ENCODE assay signal across 1 cellular context in genomic region chr7:100673302-100673941, GRCh38.
A peak's percentile ranks its signal among the peaks of the same experiment; 100 is the strongest.
TF ChIP-seq lines count a peak whose summit lies in the region.

Gene GNB2, plus strand, starts transcription at chr7:100673740. Its CDS starts 2,526 bp downstream, at chr7:100676266.

TF ChIP-seq in K562, 482 proteins besides CTCF, POLR2A, EP300 and RAD21 (continued from another document and continues in another):
- no peak for TF ChIP-seq CBX1 (IDR thresholded peaks at IDR 0.05; ENCODE audit: low read depth)
- TF ChIP-seq CBFB (CRISPR knock-in tag; IDR thresholded peaks at IDR 0.05): no peak
- TF ChIP-seq GABPB1 (CRISPR knock-in tag; IDR thresholded peaks at IDR 0.05): peak; percentile 80; the same call in 1 of the 2 replicates
- TF ChIP-seq ELF4 (CRISPR knock-in tag; IDR thresholded peaks at IDR 0.05): peak; percentile 57; the same call in 1 of the 2 replicates
- no peak for TF ChIP-seq FUS (optimal IDR thresholded peaks at IDR 0.05; ENCODE audit: low read depth, low read length)
- no peak for TF ChIP-seq RFX7 (CRISPR knock-in tag; IDR thresholded peaks at IDR 0.05)
- TF ChIP-seq, protein P1, sequence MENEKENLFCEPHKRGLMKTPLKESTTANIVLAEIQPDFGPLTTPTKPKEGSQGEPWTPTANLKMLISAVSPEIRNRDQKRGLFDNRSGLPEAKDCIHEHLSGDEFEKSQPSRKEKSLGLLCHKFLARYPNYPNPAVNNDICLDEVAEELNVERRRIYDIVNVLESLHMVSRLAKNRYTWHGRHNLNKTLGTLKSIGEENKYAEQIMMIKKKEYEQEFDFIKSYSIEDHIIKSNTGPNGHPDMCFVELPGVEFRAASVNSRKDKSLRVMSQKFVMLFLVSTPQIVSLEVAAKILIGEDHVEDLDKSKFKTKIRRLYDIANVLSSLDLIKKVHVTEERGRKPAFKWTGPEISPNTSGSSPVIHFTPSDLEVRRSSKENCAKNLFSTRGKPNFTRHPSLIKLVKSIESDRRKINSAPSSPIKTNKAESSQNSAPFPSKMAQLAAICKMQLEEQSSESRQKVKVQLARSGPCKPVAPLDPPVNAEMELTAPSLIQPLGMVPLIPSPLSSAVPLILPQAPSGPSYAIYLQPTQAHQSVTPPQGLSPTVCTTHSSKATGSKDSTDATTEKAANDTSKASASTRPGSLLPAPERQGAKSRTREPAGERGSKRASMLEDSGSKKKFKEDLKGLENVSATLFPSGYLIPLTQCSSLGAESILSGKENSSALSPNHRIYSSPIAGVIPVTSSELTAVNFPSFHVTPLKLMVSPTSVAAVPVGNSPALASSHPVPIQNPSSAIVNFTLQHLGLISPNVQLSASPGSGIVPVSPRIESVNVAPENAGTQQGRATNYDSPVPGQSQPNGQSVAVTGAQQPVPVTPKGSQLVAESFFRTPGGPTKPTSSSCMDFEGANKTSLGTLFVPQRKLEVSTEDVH (IDR thresholded peaks at IDR 0.05; ENCODE audit: low read depth, partially characterized antibody): peak; percentile 48
- no peak for TF ChIP-seq HDAC8 (tag; IDR thresholded peaks at IDR 0.05)
- TF ChIP-seq STAT5A (IDR thresholded peaks at IDR 0.05; ENCODE audit: borderline replicate concordance, low read length): peak; percentile 49; the same call in 1 of the 2 replicates
- TF ChIP-seq MTA2 (IDR thresholded peaks at IDR 0.05; ENCODE audit: low read depth): no peak
- 0 out of 2 replicates have a peak, but pooled peaks have one; percentile 1 for TF ChIP-seq RUNX1 (IDR thresholded peaks at IDR 0.05; ENCODE audit: low read depth)
- no peak for TF ChIP-seq ZNF277 (CRISPR knock-in tag; IDR thresholded peaks at IDR 0.05; ENCODE audit: borderline replicate concordance)
- no peak for TF ChIP-seq HDAC6 (IDR thresholded peaks at IDR 0.05; ENCODE audit: low read depth, low read length)
- TF ChIP-seq HNRNPLL (IDR thresholded peaks at IDR 0.05; ENCODE audit: low read depth, low read length, poor library complexity, severe bottlenecking): peak; percentile 75
- TF ChIP-seq ZNF175 (CRISPR knock-in tag; IDR thresholded peaks at IDR 0.05; ENCODE audit: low read depth): no peak
- TF ChIP-seq KLF10 (CRISPR knock-in tag; IDR thresholded peaks at IDR 0.05): no peak
- no peak for TF ChIP-seq STAG1 (CRISPR knock-in tag; IDR thresholded peaks at IDR 0.05; ENCODE audit: borderline replicate concordance)
- peak; percentile 97 for TF ChIP-seq XRCC5 (IDR thresholded peaks at IDR 0.05; ENCODE audit: low read depth, low read length)
- no peak; the same call in 1 of the 2 replicates for TF ChIP-seq SMARCC2 (IDR thresholded peaks at IDR 0.05; ENCODE audit: low read depth)
- no peak for TF ChIP-seq NELFE (IDR thresholded peaks at IDR 0.05; ENCODE audit: insufficient read depth, insufficient read length)
- TF ChIP-seq POLR2AphosphoS5 (IDR thresholded peaks at IDR 0.05; ENCODE audit: control insufficient read depth, insufficient read depth, low read depth, low read length): peak; percentile 48; the same call in 1 of the 2 replicates
- no peak for TF ChIP-seq POLR3G (IDR thresholded peaks at IDR 0.05; ENCODE audit: extremely low read depth, insufficient read length, insufficient replicate concordance)
- no peak; the same call in 1 of the 2 replicates for TF ChIP-seq ERF (CRISPR knock-in tag; IDR thresholded peaks at IDR 0.05)
- TF ChIP-seq MNT (conservative IDR thresholded peaks at IDR 0.05): peak; percentile 85 to 88
- TF ChIP-seq THRB (CRISPR knock-in tag; conservative IDR thresholded peaks at IDR 0.05): peak; percentile 42; the same call in 1 of the 2 replicates
- no peak for TF ChIP-seq SLC30A9 (CRISPR knock-in tag; IDR thresholded peaks at IDR 0.05)
- TF ChIP-seq ZNF444 (CRISPR knock-in tag; IDR thresholded peaks at IDR 0.05): no peak
- TF ChIP-seq ZNF75A (CRISPR knock-in tag; IDR thresholded peaks at IDR 0.05): no peak
- TF ChIP-seq TBP (optimal IDR thresholded peaks at IDR 0.05; ENCODE audit: low read depth, low read length): peak; percentile 86
- no peak for TF ChIP-seq HMG20B (CRISPR knock-in tag; IDR thresholded peaks at IDR 0.05)
- peak; percentile 76; the same call in 1 of the 2 replicates for TF ChIP-seq NR2C1 (IDR thresholded peaks at IDR 0.05)
- TF ChIP-seq NR2C1 (tag; IDR thresholded peaks at IDR 0.05): no peak
- no peak for TF ChIP-seq ZNF174 (CRISPR knock-in tag; IDR thresholded peaks at IDR 0.05)
- TF ChIP-seq E2F4 (CRISPR knock-in tag; IDR thresholded peaks at IDR 0.05; ENCODE audit: low read depth): no peak
- TF ChIP-seq TFE3 (CRISPR knock-in tag; IDR thresholded peaks at IDR 0.05): peak; percentile 100
- TF ChIP-seq ZNF274 (IDR thresholded peaks at IDR 0.05; ENCODE audit: borderline replicate concordance, low read depth, low read length): no peak
- no peak; the same call in 1 of the 2 replicates for TF ChIP-seq KDM2B (CRISPR knock-in tag; IDR thresholded peaks at IDR 0.05)
- TF ChIP-seq SAFB (IDR thresholded peaks at IDR 0.05; ENCODE audit: borderline replicate concordance, low read depth, low read length): no peak
- TF ChIP-seq SREBF2 (CRISPR knock-in tag; IDR thresholded peaks at IDR 0.05): no peak
- TF ChIP-seq, protein P2, sequence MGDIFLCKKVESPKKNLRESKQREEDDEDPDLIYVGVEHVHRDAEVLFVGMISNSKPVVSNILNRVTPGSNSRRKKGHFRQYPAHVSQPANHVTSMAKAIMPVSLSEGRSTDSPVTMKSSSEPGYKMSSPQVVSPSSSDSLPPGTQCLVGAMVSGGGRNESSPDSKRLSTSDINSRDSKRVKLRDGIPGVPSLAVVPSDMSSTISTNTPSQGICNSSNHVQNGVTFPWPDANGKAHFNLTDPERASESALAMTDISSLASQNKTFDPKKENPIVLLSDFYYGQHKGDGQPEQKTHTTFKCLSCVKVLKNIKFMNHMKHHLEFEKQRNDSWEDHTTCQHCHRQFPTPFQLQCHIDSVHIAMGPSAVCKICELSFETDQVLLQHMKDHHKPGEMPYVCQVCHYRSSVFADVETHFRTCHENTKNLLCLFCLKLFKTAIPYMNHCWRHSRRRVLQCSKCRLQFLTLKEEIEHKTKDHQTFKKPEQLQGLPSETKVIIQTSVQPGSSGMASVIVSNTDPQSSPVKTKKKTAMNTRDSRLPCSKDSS (IDR thresholded peaks at IDR 0.05; ENCODE audit: low read depth, partially characterized antibody): no peak
- peak; percentile 63; the same call in 1 of the 2 replicates for TF ChIP-seq ESRRA (IDR thresholded peaks at IDR 0.05; ENCODE audit: borderline replicate concordance, low read depth)
- TF ChIP-seq PHTF2 (CRISPR knock-in tag; IDR thresholded peaks at IDR 0.05): no peak
- TF ChIP-seq, protein P3, sequence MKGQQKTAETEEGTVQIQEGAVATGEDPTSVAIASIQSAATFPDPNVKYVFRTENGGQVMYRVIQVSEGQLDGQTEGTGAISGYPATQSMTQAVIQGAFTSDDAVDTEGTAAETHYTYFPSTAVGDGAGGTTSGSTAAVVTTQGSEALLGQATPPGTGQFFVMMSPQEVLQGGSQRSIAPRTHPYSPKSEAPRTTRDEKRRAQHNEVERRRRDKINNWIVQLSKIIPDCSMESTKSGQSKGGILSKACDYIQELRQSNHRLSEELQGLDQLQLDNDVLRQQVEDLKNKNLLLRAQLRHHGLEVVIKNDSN (CRISPR knock-in tag; IDR thresholded peaks at IDR 0.05): peak; percentile 98
- peak; percentile 96 for TF ChIP-seq CTBP1 (IDR thresholded peaks at IDR 0.05; ENCODE audit: borderline replicate concordance)
- TF ChIP-seq, protein P4, sequence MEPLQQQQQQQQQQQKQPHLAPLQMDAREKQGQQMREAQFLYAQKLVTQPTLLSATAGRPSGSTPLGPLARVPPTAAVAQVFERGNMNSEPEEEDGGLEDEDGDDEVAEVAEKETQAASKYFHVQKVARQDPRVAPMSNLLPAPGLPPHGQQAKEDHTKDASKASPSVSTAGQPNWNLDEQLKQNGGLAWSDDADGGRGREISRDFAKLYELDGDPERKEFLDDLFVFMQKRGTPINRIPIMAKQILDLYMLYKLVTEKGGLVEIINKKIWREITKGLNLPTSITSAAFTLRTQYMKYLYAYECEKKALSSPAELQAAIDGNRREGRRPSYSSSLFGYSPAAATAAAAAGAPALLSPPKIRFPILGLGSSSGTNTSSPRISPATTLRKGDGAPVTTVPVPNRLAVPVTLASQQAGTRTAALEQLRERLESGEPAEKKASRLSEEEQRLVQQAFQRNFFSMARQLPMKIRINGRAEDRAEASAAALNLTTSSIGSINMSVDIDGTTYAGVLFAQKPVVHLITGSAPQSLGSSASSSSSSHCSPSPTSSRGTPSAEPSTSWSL (CRISPR knock-in tag; IDR thresholded peaks at IDR 0.05; ENCODE audit: borderline replicate concordance): peak; percentile 34; the same call in 1 of the 2 replicates
- TF ChIP-seq BACH1 (tag; IDR thresholded peaks at IDR 0.05): no peak
- peak; percentile 100 for TF ChIP-seq JUND (IDR thresholded peaks at IDR 0.05; ENCODE audit: borderline replicate concordance, low read depth, low read length)
- TF ChIP-seq JUND (tag; IDR thresholded peaks at IDR 0.05; ENCODE audit: borderline replicate concordance, low read depth, low read length): peak; percentile 32; the same call in 1 of the 3 replicates
- TF ChIP-seq, protein P5, sequence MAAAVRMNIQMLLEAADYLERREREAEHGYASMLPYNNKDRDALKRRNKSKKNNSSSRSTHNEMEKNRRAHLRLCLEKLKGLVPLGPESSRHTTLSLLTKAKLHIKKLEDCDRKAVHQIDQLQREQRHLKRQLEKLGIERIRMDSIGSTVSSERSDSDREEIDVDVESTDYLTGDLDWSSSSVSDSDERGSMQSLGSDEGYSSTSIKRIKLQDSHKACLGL (CRISPR knock-in tag; IDR thresholded peaks at IDR 0.05; ENCODE audit: borderline replicate concordance, poor library complexity, severe bottlenecking): no peak
- no peak for TF ChIP-seq NR2F6 (CRISPR knock-in tag; IDR thresholded peaks at IDR 0.05)
- TF ChIP-seq KLF13 (tag; IDR thresholded peaks at IDR 0.05; ENCODE audit: borderline replicate concordance, low read depth): peak; percentile 64; the same call in 1 of the 2 replicates
- TF ChIP-seq ZNF24 (IDR thresholded peaks at IDR 0.05): peak; percentile 55; the same call in 1 of the 2 replicates
- no peak for TF ChIP-seq ZNF644 (tag; IDR thresholded peaks at IDR 0.05; ENCODE audit: low read depth)
- no peak for TF ChIP-seq NKRF (IDR thresholded peaks at IDR 0.05; ENCODE audit: borderline replicate concordance)
